ENCODE assay signal across 21 cellular contexts in genomic region chr6:157513619-157514485, GRCh38.
"Had no signal": no experiment of that assay in that cellular context is flagged by ENCODE, and none has a peak within 500 bp of the region (broad histone marks: within the 10 kb centered on the region; RNA-seq: fewer than 3 reads in every experiment).

No MANE protein-coding gene starts in this region.

- H3K27me3 ChIP-seq: heart left ventricle, pancreas, tibial nerve, vagina had no signal

- H3K36me3 ChIP-seq: heart left ventricle, left ventricle myocardium inferior, pancreas, tibial nerve, vagina, WERI-Rb-1 had no signal

- H3K27ac ChIP-seq: heart left ventricle, left ventricle myocardium inferior, pancreas, tibial nerve, vagina had no signal

- H3K9me3 ChIP-seq: heart left ventricle, left ventricle myocardium inferior, pancreas, tibial nerve, vagina had no signal

- H3K27ac Mint-ChIP-seq: activated CD4-positive, alpha-beta memory T cell treated with anti-CD3 and anti-CD28 coated beads for 36 hours; activated CD4-positive, alpha-beta T cell treated with anti-CD3 and anti-CD28 coated beads for 36 hours; activated T-helper 17 cell treated with anti-CD3 and anti-CD28 coated beads, Interleukin-2, amount 50 U/mL, for 72 hours; naive thymus-derived CD4-positive, alpha-beta T cell had no signal

- ATAC-seq: activated CD4-positive, alpha-beta T cell treated with anti-CD3 and anti-CD28 coated beads for 36 hours; activated T-helper 17 cell treated with anti-CD3 and anti-CD28 coated beads, Interleukin-2, amount 50 U/mL, for 72 hours; heart left ventricle; naive thymus-derived CD4-positive, alpha-beta T cell had no signal

- H3K4me1 ChIP-seq: pancreas, tibial nerve, vagina had no signal

- H3K27me3 Mint-ChIP-seq: activated CD4-positive, alpha-beta memory T cell treated with anti-CD3 and anti-CD28 coated beads for 36 hours; activated CD4-positive, alpha-beta T cell treated with anti-CD3 and anti-CD28 coated beads for 36 hours; activated T-helper 17 cell treated with anti-CD3 and anti-CD28 coated beads, Interleukin-2, amount 50 U/mL, for 72 hours; naive thymus-derived CD4-positive, alpha-beta T cell had no signal

- FAIRE-seq: colon, pancreas had no signal

- H3K36me3 Mint-ChIP-seq: activated CD4-positive, alpha-beta memory T cell treated with anti-CD3 and anti-CD28 coated beads for 36 hours had no signal

- H3K4me3 Mint-ChIP-seq: activated CD4-positive, alpha-beta memory T cell treated with anti-CD3 and anti-CD28 coated beads for 36 hours; activated CD4-positive, alpha-beta T cell treated with anti-CD3 and anti-CD28 coated beads for 36 hours; activated T-helper 17 cell treated with anti-CD3 and anti-CD28 coated beads, Interleukin-2, amount 50 U/mL, for 72 hours; brain; naive thymus-derived CD4-positive, alpha-beta T cell had no signal

- H3K4me1 Mint-ChIP-seq: activated T-helper 17 cell treated with anti-CD3 and anti-CD28 coated beads, Interleukin-2, amount 50 U/mL, for 72 hours had no signal

- H3K4me3 ChIP-seq: heart left ventricle, left ventricle myocardium inferior, pancreas, tibial nerve, vagina had no signal

- H3K9me3 Mint-ChIP-seq: activated CD4-positive, alpha-beta memory T cell treated with anti-CD3 and anti-CD28 coated beads for 36 hours; activated T-helper 17 cell treated with anti-CD3 and anti-CD28 coated beads, Interleukin-2, amount 50 U/mL, for 72 hours had no signal

- DNase-seq: activated CD4-positive, alpha-beta memory T cell treated with anti-CD3 and anti-CD28 coated beads for 36 hours; activated CD4-positive, alpha-beta T cell treated with anti-CD3 and anti-CD28 coated beads for 36 hours; activated naive CD4-positive, alpha-beta T cell treated with Interleukin-2 at 50 U/mL for 16 hours; activated T-cell treated with anti-CD3 and anti-CD28 coated beads, Interleukin-2, amount 50 U/mL, for 1 hour; central memory CD4-positive, alpha-beta T cell; foreskin melanocyte; heart left ventricle; left ventricle myocardium inferior; naive thymus-derived CD4-positive, alpha-beta T cell; pancreas; stimulated activated CD4-positive, alpha-beta T cell treated with anti-CD3 and anti-CD28 coated beads, Interleukin-12 subunit alpha, Interleukin-12 subunit beta, amount 100 ng/mL, for 4 hours; stimulated activated CD4-positive, alpha-beta T cell treated with anti-CD3 and anti-CD28 coated beads, Interleukin-1b, Interleukin-23, amount 100 ng/mL, for 48 hours; stimulated activated CD8-positive, alpha-beta memory T cell treated with anti-CD3 and anti-CD28 coated beads, Interleukin-4, amount 100 ng/mL, for 48 hours; stimulated activated naive CD4-positive, alpha-beta T cell treated with Interleukin-2 at 50 U/mL for 16 hours; T-helper 2 cell had no signal
